In the genomic region with DNA sequence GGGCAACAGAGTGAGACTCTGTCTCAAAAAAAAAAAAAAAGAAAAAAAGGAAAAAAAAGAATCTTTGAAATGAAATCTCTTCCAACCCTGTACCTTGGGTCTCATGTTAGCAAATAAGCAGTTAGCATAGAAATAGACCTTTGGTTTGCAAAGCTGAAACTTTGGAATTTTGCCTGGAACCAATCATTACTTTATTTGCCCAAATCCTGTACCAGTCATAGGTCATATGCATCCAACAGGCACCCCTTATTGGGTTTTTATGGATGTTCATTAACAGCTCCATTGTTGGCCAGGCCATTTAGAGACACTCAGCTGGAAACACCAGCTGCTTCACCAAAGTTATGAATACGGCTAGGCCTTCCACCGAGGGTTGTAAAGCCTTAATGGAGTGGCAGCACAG, we compare ENCODE assay signal across 28 cellular contexts. TPM values are rescaled to one million over a fixed set of nuclear protein-coding genes. Genes with fewer than 3 reads are reported as not detected.
"Had no signal": no experiment of that assay in that cellular context is flagged by ENCODE, and none has a peak within 500 bp of the region (broad histone marks: within the 10 kb centered on the region; RNA-seq: fewer than 3 reads in every experiment).

No MANE protein-coding gene starts in this region.

- H3K27me3 ChIP-seq: breast epithelium, gastroesophageal sphincter, neural progenitor cell, uterus had no signal

- H3K4me3 ChIP-seq: breast epithelium, gastroesophageal sphincter, lower lobe of right lung, neural progenitor cell, psoas muscle, smooth muscle cell, uterus had no signal

- H3K4me1 Mint-ChIP-seq: activated CD4-positive, alpha-beta T cell treated with anti-CD3 and anti-CD28 coated beads for 36 hours; naive thymus-derived CD8-positive, alpha-beta T cell; stimulated activated memory B cell treated with anti-CD40 and anti-IgM and Interleukin-4, amounts not matched to agents 10 μg/mL and 1 μg/mL and 100 μg/mL, for 72 hours; stimulated activated naive CD8-positive, alpha-beta T cell treated with anti-CD3 and anti-CD28 coated beads, Interleukin-15, amount 100 ng/mL, for 72 hours had no signal

- H3K36me3 ChIP-seq: breast epithelium, gastroesophageal sphincter, lower lobe of right lung, neural progenitor cell, uterus had no signal

- DNase-seq: activated CD4-positive, alpha-beta T cell treated with anti-CD3 and anti-CD28 coated beads for 36 hours; activated CD4-positive, CD25-positive, alpha-beta regulatory T cell; activated CD8-positive, alpha-beta T cell treated with anti-CD3 and anti-CD28 coated beads, Interleukin-2, amount 10 ng/mL, durations not matched to agents 7 days and 5 days; activated naive CD4-positive, alpha-beta T cell; activated T-cell treated with anti-CD3 and anti-CD28 coated beads for 4 hours; activated T-cell treated with anti-CD3 and anti-CD28 coated beads, Interleukin-2, amount 50 U/mL, for 72 hours; central memory CD4-positive, alpha-beta T cell; hippocampal formation; lower lobe of right lung; mesenchymal stem cell; naive thymus-derived CD8-positive, alpha-beta T cell; occipital lobe; psoas muscle; stimulated activated CD4-positive, alpha-beta T cell treated with anti-CD3 and anti-CD28 coated beads, Interleukin-1b, Interleukin-23, amount 100 ng/mL, for 48 hours; stimulated activated CD4-positive, alpha-beta T cell treated with anti-CD3 and anti-CD28 coated beads, Interleukin-4, amount 100 ng/mL, for 4 hours; stimulated activated CD8-positive, alpha-beta memory T cell treated with anti-CD3 and anti-CD28 coated beads, Interleukin-4, amount 100 ng/mL, for 48 hours; stimulated activated naive CD8-positive, alpha-beta T cell treated with anti-CD3 and anti-CD28 coated beads, Interleukin-15, amount 100 ng/mL, for 72 hours; substantia nigra; uterus had no signal

- H3K27ac ChIP-seq: breast epithelium, gastroesophageal sphincter, lower lobe of right lung, neural progenitor cell, parathyroid adenoma, psoas muscle, uterus had no signal

- H3K9me3 Mint-ChIP-seq: type B pancreatic cell had no signal

- H3K4me3 Mint-ChIP-seq: activated CD4-positive, alpha-beta T cell treated with anti-CD3 and anti-CD28 coated beads for 36 hours; activated CD8-positive, alpha-beta T cell treated with anti-CD3 and anti-CD28 coated beads, Interleukin-2, amount 10 ng/mL, durations not matched to agents 7 days and 5 days; activated T-cell treated with anti-CD3 and anti-CD28 coated beads, Interleukin-2, amount 50 U/mL, for 72 hours; naive thymus-derived CD8-positive, alpha-beta T cell; neural progenitor cell; stimulated activated memory B cell treated with anti-CD40 and anti-IgM and Interleukin-4, amounts not matched to agents 10 μg/mL and 1 μg/mL and 100 μg/mL, for 72 hours; stimulated activated naive CD8-positive, alpha-beta T cell treated with anti-CD3 and anti-CD28 coated beads, Interleukin-15, amount 100 ng/mL, for 72 hours; type B pancreatic cell had no signal

- H2AFZ ChIP-seq: neural progenitor cell, parathyroid adenoma had no signal

- H3K9me3 ChIP-seq: gastroesophageal sphincter, lower lobe of right lung, uterus had no signal

- ATAC-seq: activated CD4-positive, alpha-beta T cell treated with anti-CD3 and anti-CD28 coated beads for 36 hours; activated CD8-positive, alpha-beta T cell treated with anti-CD3 and anti-CD28 coated beads, Interleukin-2, amount 10 ng/mL, durations not matched to agents 7 days and 5 days; activated naive CD4-positive, alpha-beta T cell treated with anti-CD3 and anti-CD28 coated beads, Interleukin-2, amount 50 U/mL, for 72 hours; activated T-cell treated with anti-CD3 and anti-CD28 coated beads, Interleukin-2, amount 50 U/mL, for 72 hours; gastroesophageal sphincter; lower lobe of right lung; naive thymus-derived CD8-positive, alpha-beta T cell; psoas muscle; stimulated activated memory B cell treated with anti-CD40 and anti-IgM and Interleukin-4, amounts not matched to agents 10 μg/mL and 1 μg/mL and 100 μg/mL, for 72 hours; stimulated activated naive CD8-positive, alpha-beta T cell treated with anti-CD3 and anti-CD28 coated beads, Interleukin-15, amount 100 ng/mL, for 72 hours had no signal

- H3K27ac Mint-ChIP-seq: activated CD4-positive, alpha-beta T cell treated with anti-CD3 and anti-CD28 coated beads for 36 hours; activated CD8-positive, alpha-beta T cell treated with anti-CD3 and anti-CD28 coated beads, Interleukin-2, amount 10 ng/mL, durations not matched to agents 7 days and 5 days; activated naive CD4-positive, alpha-beta T cell treated with anti-CD3 and anti-CD28 coated beads, Interleukin-2, amount 50 U/mL, for 72 hours; activated T-cell treated with anti-CD3 and anti-CD28 coated beads, Interleukin-2, amount 50 U/mL, for 72 hours; naive thymus-derived CD8-positive, alpha-beta T cell; neural progenitor cell; stimulated activated memory B cell treated with anti-CD40 and anti-IgM and Interleukin-4, amounts not matched to agents 10 μg/mL and 1 μg/mL and 100 μg/mL, for 72 hours; stimulated activated naive CD8-positive, alpha-beta T cell treated with anti-CD3 and anti-CD28 coated beads, Interleukin-15, amount 100 ng/mL, for 72 hours; type B pancreatic cell had no signal

- H3K4me1 ChIP-seq: breast epithelium, gastroesophageal sphincter, lower lobe of right lung, neural progenitor cell, psoas muscle, uterus had no signal

- H3K4me2 ChIP-seq: neural progenitor cell, smooth muscle cell had no signal

- H3K36me3 Mint-ChIP-seq: neural progenitor cell; stimulated activated memory B cell treated with anti-CD40 and anti-IgM and Interleukin-4, amounts not matched to agents 10 μg/mL and 1 μg/mL and 100 μg/mL, for 72 hours; type B pancreatic cell had no signal

- H3K79me2 ChIP-seq: parathyroid adenoma had no signal

RNA-seq across cellular contexts. Expression of a gene that starts 53.0 kb away (rescaled TPM):
- total RNA-seq: fibroblast of villous mesenchyme had no signal
